8 cellular contexts compared by ENCODE assay signal in the genomic region with DNA sequence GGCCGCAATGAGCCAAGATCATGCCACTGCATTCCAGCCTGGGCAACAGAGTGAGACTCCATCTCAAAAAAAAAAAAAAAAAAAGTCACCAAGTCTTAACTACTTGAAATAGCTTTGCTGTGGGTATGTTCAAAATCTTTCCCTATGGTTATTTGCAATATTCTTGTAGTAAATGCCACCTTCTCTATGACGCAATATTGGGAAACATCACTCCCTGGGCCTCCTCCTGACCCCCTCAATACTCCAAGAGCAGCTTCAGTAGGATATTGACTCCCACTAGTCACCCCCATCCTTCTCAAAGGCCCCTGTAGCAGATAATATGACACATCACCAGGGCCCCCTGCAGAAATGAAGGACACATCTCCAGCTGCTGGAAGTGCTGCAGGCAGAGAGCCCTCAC.
"Had no signal": no experiment of that assay in that cellular context is flagged by ENCODE, and none has a peak within 500 bp of the region (broad histone marks: within the 10 kb centered on the region; RNA-seq: fewer than 3 reads in every experiment).

No MANE protein-coding gene starts in this region.

- H3K4me3 ChIP-seq: GM23338 had no signal

- H3K4me3 Mint-ChIP-seq: GM23338, H9, IgD-negative memory B cell had no signal

- H2AFZ ChIP-seq: GM23338 had no signal

- FAIRE-seq: H1, H54 had no signal

- ATAC-seq: GM23338 had no signal

- H3K27ac ChIP-seq: HL-60 had no signal

- H3K27ac Mint-ChIP-seq: GM23338, H9, IgD-negative memory B cell had no signal

- H3K9me3 Mint-ChIP-seq: GM23338, H9, IgD-negative memory B cell had no signal

- H3K36me3 Mint-ChIP-seq: IgD-negative memory B cell had no signal

- DNase-seq: H9, HCEC 1CT, KG1 had no signal

- H3K4me1 Mint-ChIP-seq: GM23338, H9, IgD-negative memory B cell had no signal

- H3K27me3 Mint-ChIP-seq: IgD-negative memory B cell had no signal

- H3K4me2 ChIP-seq: GM23338 had no signal
